In the genomic region with DNA sequence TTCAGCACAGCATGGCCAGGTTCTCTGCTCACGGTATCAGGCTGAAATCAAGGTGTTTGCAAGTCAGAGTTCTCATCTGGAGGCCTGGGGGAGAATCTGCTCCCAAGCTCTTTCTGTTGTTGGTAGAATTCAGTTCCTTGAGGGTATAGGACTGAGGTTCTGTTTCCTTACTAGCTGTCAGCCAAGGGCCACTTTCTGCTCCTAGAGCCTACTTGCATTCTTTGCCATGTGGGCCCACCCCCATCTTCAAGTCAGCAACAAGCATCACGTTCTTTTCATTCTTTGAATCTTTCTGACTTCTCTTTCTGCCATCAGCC, we compare ENCODE assay signal across 14 cellular contexts. TPM values are rescaled to one million over a fixed set of nuclear protein-coding genes. Genes with fewer than 3 reads are reported as not detected.
A peak's percentile ranks its signal among the peaks of the same experiment; 100 is the strongest.
DNase-seq lines count a peak whose midpoint lies in the region; ATAC-seq and TF ChIP-seq lines count a peak whose summit lies in the region.
"Had no signal": no experiment of that assay in that cellular context is flagged by ENCODE, and none has a peak within 500 bp of the region (broad histone marks: within the 10 kb centered on the region; RNA-seq: fewer than 3 reads in every experiment).

No MANE protein-coding gene starts in this region.

- H3K36me3 ChIP-seq in right lobe of liver: no peaks in the 10 kb centered on the region
- no peaks in the 10 kb centered on the region for H3K36me3 ChIP-seq in upper lobe of right lung
- H3K36me3 ChIP-seq: left ventricle myocardium inferior had no signal

- 56% methylated on average over 1 of the region's 2 CpGs for WGBS in right lobe of liver (ENCODE audit: insufficient coverage, low coverage, low lambda C conversion rate, missing lambda C conversion rate)

- no peak for TF ChIP-seq POLR2A in right lobe of liver (IDR thresholded peaks at IDR 0.05)

- H3K27ac ChIP-seq in right lobe of liver (peak overlapping the region in 2 of 3 donors; percentile 15 to 30), upper lobe of right lung (peak overlapping the region; percentile 37)
- H3K27ac ChIP-seq: left ventricle myocardium inferior had no signal

- peak overlapping the region; percentile 60 for H3K4me3 Mint-ChIP-seq in activated naive CD4-positive, alpha-beta T cell treated with anti-CD3 and anti-CD28 coated beads, Interleukin-2, amount 10 ng/mL, durations not matched to agents 7 days and 5 days
- H3K4me3 Mint-ChIP-seq in activated B cell treated with CpG ODN at 0.5 μM for 24 hours: no peak overlapping the region
- H3K4me3 Mint-ChIP-seq: type B pancreatic cell had no signal

- POLR2A ChIA-PET in activated B cell treated with CpG ODN at 0.5 μM for 24 hours (lab: Charles Lee): interaction anchor here (1.0 to 3.4 kb wide), 3 partner anchors 8 to 47 kb away, joined by 3 to 13 read pairs (median 3); no protein-coding TSS in a partner anchor

- no peaks in the 10 kb centered on the region for H3K4me1 ChIP-seq in right lobe of liver
- peaks cover 15% of the 10 kb centered on the region for H3K4me1 ChIP-seq in upper lobe of right lung
- H3K4me1 ChIP-seq: left ventricle myocardium inferior had no signal

- peaks cover 85% of the 10 kb centered on the region for H3K4me1 Mint-ChIP-seq in activated naive CD4-positive, alpha-beta T cell treated with anti-CD3 and anti-CD28 coated beads, Interleukin-2, amount 10 ng/mL, durations not matched to agents 7 days and 5 days
- H3K4me1 Mint-ChIP-seq in activated B cell treated with CpG ODN at 0.5 μM for 24 hours: peaks cover 70% of the 10 kb centered on the region

- H3K27me3 ChIP-seq in right lobe of liver (no peaks in the 10 kb centered on the region), upper lobe of right lung (no peaks in the 10 kb centered on the region)

- TF ChIP-seq CTCF in activated B cell treated with CpG ODN at 0.5 μM for 24 hours (IDR thresholded peaks at IDR 0.05) (no peak), right lobe of liver (IDR thresholded peaks at IDR 0.05) (no peak), upper lobe of right lung (IDR thresholded peaks at IDR 0.05) (no peak)

- H3K9me3 Mint-ChIP-seq in activated naive CD4-positive, alpha-beta T cell treated with anti-CD3 and anti-CD28 coated beads, Interleukin-2, amount 10 ng/mL, durations not matched to agents 7 days and 5 days: no peaks in the 10 kb centered on the region
- H3K9me3 Mint-ChIP-seq in activated B cell treated with CpG ODN at 0.5 μM for 24 hours: no peaks in the 10 kb centered on the region
- H3K9me3 Mint-ChIP-seq: type B pancreatic cell had no signal

- no peaks in the 10 kb centered on the region for H3K9me3 ChIP-seq in right lobe of liver
- H3K9me3 ChIP-seq in upper lobe of right lung: no peaks in the 10 kb centered on the region
- H3K9me3 ChIP-seq: left ventricle myocardium inferior had no signal

- H3K4me3 ChIP-seq in right lobe of liver: no peak overlapping the region
- no peak overlapping the region for H3K4me3 ChIP-seq in upper lobe of right lung
- H3K4me3 ChIP-seq: left ventricle myocardium inferior, smooth muscle cell had no signal

- H3K27ac Mint-ChIP-seq in activated naive CD4-positive, alpha-beta T cell treated with anti-CD3 and anti-CD28 coated beads, Interleukin-2, amount 10 ng/mL, durations not matched to agents 7 days and 5 days: peak overlapping the region; percentile 79
- H3K27ac Mint-ChIP-seq in activated B cell treated with CpG ODN at 0.5 μM for 24 hours: peak overlapping the region; percentile 86
- H3K27ac Mint-ChIP-seq: type B pancreatic cell had no signal

- DNase-seq in activated naive CD4-positive, alpha-beta T cell treated with anti-CD3 and anti-CD28 coated beads, Interleukin-2, amount 10 ng/mL, durations not matched to agents 7 days and 5 days: no peak
- DNase-seq in activated naive CD4-positive, alpha-beta T cell treated with anti-CD3 and anti-CD28 coated beads, Interleukin-2, amount 50 U/mL, for 16 hours: no peak
- DNase-seq in activated B cell treated with CpG ODN at 0.5 μM for 24 hours (no peak), right lobe of liver (no peak), upper lobe of right lung (no peak), DMS53 treated with DMSO at 0.1 percent for 48 hours (lab: John Stamatoyannopoulos, UW; ENCODE audit: unreplicated experiment) (no peak), DMS153 treated with DMSO at 0.1 percent for 48 hours (lab: John Stamatoyannopoulos, UW; ENCODE audit: unreplicated experiment) (no peak)
- DNase-seq in stimulated activated CD4-positive, alpha-beta T cell treated with anti-CD3 and anti-CD28 coated beads, Interleukin-2, amount 100 ng/mL, for 48 hours: no peak
- DNase-seq: hypothalamus, KG1, left ventricle myocardium inferior, NCI-H146 had no signal

- no peaks in the 10 kb centered on the region for H3K27me3 Mint-ChIP-seq in activated naive CD4-positive, alpha-beta T cell treated with anti-CD3 and anti-CD28 coated beads, Interleukin-2, amount 10 ng/mL, durations not matched to agents 7 days and 5 days
- H3K27me3 Mint-ChIP-seq in activated B cell treated with CpG ODN at 0.5 μM for 24 hours: no peaks in the 10 kb centered on the region
- H3K27me3 Mint-ChIP-seq: type B pancreatic cell had no signal

- CTCF ChIA-PET in activated naive CD4-positive, alpha-beta T cell treated with anti-CD3 and anti-CD28 coated beads, Interleukin-2, amount 10 ng/mL, durations not matched to agents 7 days and 5 days (lab: Charles Lee): interaction anchor here (2.3 kb wide), 1 partner anchor 10 kb away, joined by 6 read pairs; no protein-coding TSS in a partner anchor
- CTCF ChIA-PET in activated B cell treated with CpG ODN at 0.5 μM for 24 hours (lab: Charles Lee): interaction anchor here (2.2 kb wide), 1 partner anchor 9 kb away, joined by 5 read pairs; no protein-coding TSS in a partner anchor

- intact Hi-C loops in activated B cell treated with CpG ODN at 0.5 μM for 24 hours (cut with micrococcal nuclease) (loop anchor here (10.0 kb wide), 1 partner anchor 378 kb away; the partner anchor contains the start of gene RAPGEF6), right lobe of liver (cut with DNase I) (no loop called here), upper lobe of right lung (cut with DNase I) (no loop called here)

- H3K36me3 Mint-ChIP-seq in activated naive CD4-positive, alpha-beta T cell treated with anti-CD3 and anti-CD28 coated beads, Interleukin-2, amount 10 ng/mL, durations not matched to agents 7 days and 5 days: peaks cover 33% of the 10 kb centered on the region
- peaks cover 15% of the 10 kb centered on the region for H3K36me3 Mint-ChIP-seq in activated B cell treated with CpG ODN at 0.5 μM for 24 hours (ENCODE audit: low read depth)
- H3K36me3 Mint-ChIP-seq: type B pancreatic cell had no signal

- ATAC-seq in activated B cell treated with CpG ODN at 0.5 μM for 24 hours (ENCODE audit: low read depth) (no peak), right lobe of liver (no peak), upper lobe of right lung (no peak)

RNA-seq across cellular contexts. Expression of gene CDC42SE2, which starts 7.4 kb away (rescaled TPM):
- total RNA-seq in activated B cell treated with CpG ODN at 0.5 μM for 24 hours: 114 and 122 TPM in 2 replicates
- total RNA-seq in right lobe of liver: 10 to 100 TPM; 10.3 to 19.8 (median 15.0) TPM
- total RNA-seq in upper lobe of right lung: 37.0 TPM
